1 cellular context compared by ENCODE assay signal in genomic region chr6:40443842-40444241, GRCh38.
TF ChIP-seq lines count a peak whose summit lies in the region.

No MANE protein-coding gene starts in this region.

TF ChIP-seq in GM23338, 12 proteins besides CTCF, POLR2A, EP300 and RAD21 (continued from another document):
- TF ChIP-seq ZNF462 (CRISPR knock-in tag; IDR thresholded peaks at IDR 0.05) = no peak
